Comparison of ENCODE assay signal across 28 cellular contexts in the genomic region with DNA sequence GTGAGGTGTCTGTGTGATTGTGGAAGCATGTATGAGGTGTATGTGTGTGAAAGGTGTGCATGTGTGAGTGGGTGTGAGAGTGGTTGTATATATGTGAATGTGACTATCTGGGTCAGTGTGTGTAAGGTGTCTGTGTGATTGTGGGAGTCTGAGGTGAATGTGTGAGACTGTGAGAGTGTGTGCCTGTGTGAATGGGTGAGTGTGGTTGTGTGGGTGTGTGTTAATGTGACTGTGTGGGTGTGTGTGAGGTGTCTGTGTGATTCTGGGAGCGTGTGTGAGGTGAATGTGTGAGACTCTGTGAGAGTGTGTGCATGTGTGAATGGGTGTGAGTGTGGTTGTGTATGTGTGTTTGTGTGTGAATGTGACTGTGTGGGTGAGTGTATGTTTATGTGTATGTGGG.
"Had no signal": no experiment of that assay in that cellular context is flagged by ENCODE, and none has a peak within 500 bp of the region (broad histone marks: within the 10 kb centered on the region; RNA-seq: fewer than 3 reads in every experiment).

No MANE protein-coding gene starts in this region.

- H3K27ac ChIP-seq: adrenal gland, breast epithelium, cardiac muscle cell, colonic mucosa, esophagus squamous epithelium had no signal

- H3K4me3 Mint-ChIP-seq: activated CD4-positive, alpha-beta memory T cell treated with anti-CD3 and anti-CD28 coated beads for 36 hours; activated CD4-positive, alpha-beta T cell treated with anti-CD3 and anti-CD28 coated beads for 36 hours; activated CD4-positive, alpha-beta T cell treated with anti-CD3 and anti-CD28 coated beads, Interleukin-2, amount 10 ng/mL, durations not matched to agents 24 days and 14 days; activated naive CD4-positive, alpha-beta T cell treated with anti-CD3 and anti-CD28 coated beads for 36 hours; activated naive CD4-positive, alpha-beta T cell treated with anti-CD3 and anti-CD28 coated beads, Interleukin-2, amount 50 U/mL, for 24 hours; activated naive CD8-positive, alpha-beta T cell treated with anti-CD3 and anti-CD28 coated beads for 36 hours; activated naive CD8-positive, alpha-beta T cell treated with anti-CD3 and anti-CD28 coated beads, Interleukin-2, amount 50 U/mL, for 24 hours; activated T-helper 1 cell treated with anti-CD3 and anti-CD28 coated beads, Interleukin-12 subunit alpha, Interleukin-12 subunit beta, Interleukin-2, Interleukin-4 antibody, amounts not matched to agents 30 ng/mL and 10 ng/mL and 1 ng/mL, durations not matched to agents 14 hours and 24 hours and 36 hours; brain had no signal

- H3K9me3 ChIP-seq: adrenal gland, breast epithelium, colonic mucosa, esophagus squamous epithelium had no signal

- H3K27me3 ChIP-seq: cardiac muscle cell, colonic mucosa had no signal

- H3K27ac Mint-ChIP-seq: activated CD4-positive, alpha-beta memory T cell treated with anti-CD3 and anti-CD28 coated beads for 36 hours; activated CD4-positive, alpha-beta T cell treated with anti-CD3 and anti-CD28 coated beads for 36 hours; activated CD4-positive, alpha-beta T cell treated with anti-CD3 and anti-CD28 coated beads, Interleukin-2, amount 10 ng/mL, durations not matched to agents 24 days and 14 days; activated naive CD4-positive, alpha-beta T cell treated with anti-CD3 and anti-CD28 coated beads for 36 hours; activated naive CD4-positive, alpha-beta T cell treated with anti-CD3 and anti-CD28 coated beads, Interleukin-2, amount 50 U/mL, for 24 hours; activated naive CD8-positive, alpha-beta T cell treated with anti-CD3 and anti-CD28 coated beads for 36 hours; activated naive CD8-positive, alpha-beta T cell treated with anti-CD3 and anti-CD28 coated beads, Interleukin-2, amount 50 U/mL, for 24 hours; activated T-helper 1 cell treated with anti-CD3 and anti-CD28 coated beads, Interleukin-12 subunit alpha, Interleukin-12 subunit beta, Interleukin-2, Interleukin-4 antibody, amounts not matched to agents 30 ng/mL and 10 ng/mL and 1 ng/mL, durations not matched to agents 14 hours and 24 hours and 36 hours; activated T-helper 2 cell treated with anti-CD3 and anti-CD28 coated beads, Interferon-gamma antibody, Interleukin-2, Interleukin-4, amounts not matched to agents 10 μg/mL and 5 μg/mL and 100 μg/mL, durations not matched to agents 14 hours and 24 hours and 36 hours; brain had no signal

- H3K4me1 ChIP-seq: adrenal gland, breast epithelium, colonic mucosa had no signal

- DNase-seq: activated CD4-positive, alpha-beta memory T cell treated with anti-CD3 and anti-CD28 coated beads for 36 hours; activated CD4-positive, alpha-beta T cell treated with anti-CD3 and anti-CD28 coated beads for 36 hours; activated CD4-positive, alpha-beta T cell treated with anti-CD3 and anti-CD28 coated beads, Interleukin-2, amount 10 ng/mL, durations not matched to agents 24 days and 14 days; activated CD4-positive, CD25-positive, alpha-beta regulatory T cell; activated CD4-positive, CD25-positive, alpha-beta regulatory T cell treated with anti-CD3 and anti-CD28 coated beads, Interleukin-2, amount 50 U/mL, for 72 hours; activated CD8-positive, alpha-beta memory T cell treated with anti-CD3 and anti-CD28 coated beads, Interleukin-2, amount 50 U/mL, for 48 hours; activated effector memory CD4-positive, alpha-beta T cell treated with anti-CD3 and anti-CD28 coated beads, Interleukin-2, amount 50 U/mL, for 16 hours; activated naive CD4-positive, alpha-beta T cell treated with anti-CD3 and anti-CD28 coated beads for 36 hours; activated naive CD8-positive, alpha-beta T cell treated with anti-CD3 and anti-CD28 coated beads for 36 hours; activated naive CD8-positive, alpha-beta T cell treated with anti-CD3 and anti-CD28 coated beads, Interleukin-2, amount 50 U/mL, for 24 hours; activated T-cell treated with anti-CD3 and anti-CD28 coated beads, Interleukin-2, amount 50 U/mL, for 48 hours; adrenal gland; amygdala; aorta; central memory CD4-positive, alpha-beta T cell; cerebellar nuclear complex; colonic mucosa; effector memory CD4-positive, alpha-beta T cell; erythroblast; esophagus squamous epithelium; foreskin melanocyte; T-helper 2 cell had no signal

- H3K4me1 Mint-ChIP-seq: activated CD4-positive, alpha-beta T cell treated with anti-CD3 and anti-CD28 coated beads for 36 hours; activated CD4-positive, alpha-beta T cell treated with anti-CD3 and anti-CD28 coated beads, Interleukin-2, amount 10 ng/mL, durations not matched to agents 24 days and 14 days; activated naive CD4-positive, alpha-beta T cell treated with anti-CD3 and anti-CD28 coated beads, Interleukin-2, amount 50 U/mL, for 24 hours; activated naive CD8-positive, alpha-beta T cell treated with anti-CD3 and anti-CD28 coated beads for 36 hours; activated naive CD8-positive, alpha-beta T cell treated with anti-CD3 and anti-CD28 coated beads, Interleukin-2, amount 50 U/mL, for 24 hours had no signal

- H3K9me3 Mint-ChIP-seq: activated CD4-positive, alpha-beta T cell treated with anti-CD3 and anti-CD28 coated beads, Interleukin-2, amount 10 ng/mL, durations not matched to agents 24 days and 14 days; activated naive CD4-positive, alpha-beta T cell treated with anti-CD3 and anti-CD28 coated beads for 36 hours; activated naive CD4-positive, alpha-beta T cell treated with anti-CD3 and anti-CD28 coated beads, Interleukin-2, amount 50 U/mL, for 24 hours; activated naive CD8-positive, alpha-beta T cell treated with anti-CD3 and anti-CD28 coated beads for 36 hours; activated naive CD8-positive, alpha-beta T cell treated with anti-CD3 and anti-CD28 coated beads, Interleukin-2, amount 50 U/mL, for 24 hours; activated T-helper 1 cell treated with anti-CD3 and anti-CD28 coated beads, Interleukin-12 subunit alpha, Interleukin-12 subunit beta, Interleukin-2, Interleukin-4 antibody, amounts not matched to agents 30 ng/mL and 10 ng/mL and 1 ng/mL, durations not matched to agents 14 hours and 24 hours and 36 hours; activated T-helper 2 cell treated with anti-CD3 and anti-CD28 coated beads, Interferon-gamma antibody, Interleukin-2, Interleukin-4, amounts not matched to agents 10 μg/mL and 5 μg/mL and 100 μg/mL, durations not matched to agents 14 hours and 24 hours and 36 hours had no signal

- H3K36me3 ChIP-seq: adrenal gland, breast epithelium, cardiac muscle cell, colonic mucosa, esophagus squamous epithelium had no signal

- ATAC-seq: activated naive CD8-positive, alpha-beta T cell treated with anti-CD3 and anti-CD28 coated beads, Interleukin-2, amount 50 U/mL, for 24 hours had no signal

- H3K36me3 Mint-ChIP-seq: activated CD4-positive, alpha-beta memory T cell treated with anti-CD3 and anti-CD28 coated beads for 36 hours; activated naive CD4-positive, alpha-beta T cell treated with anti-CD3 and anti-CD28 coated beads, Interleukin-2, amount 50 U/mL, for 24 hours; activated naive CD8-positive, alpha-beta T cell treated with anti-CD3 and anti-CD28 coated beads for 36 hours; brain had no signal

- H3K27me3 Mint-ChIP-seq: activated CD4-positive, alpha-beta memory T cell treated with anti-CD3 and anti-CD28 coated beads for 36 hours; activated CD4-positive, alpha-beta T cell treated with anti-CD3 and anti-CD28 coated beads for 36 hours; activated CD4-positive, alpha-beta T cell treated with anti-CD3 and anti-CD28 coated beads, Interleukin-2, amount 10 ng/mL, durations not matched to agents 24 days and 14 days; activated naive CD4-positive, alpha-beta T cell treated with anti-CD3 and anti-CD28 coated beads, Interleukin-2, amount 50 U/mL, for 24 hours; activated naive CD8-positive, alpha-beta T cell treated with anti-CD3 and anti-CD28 coated beads for 36 hours; brain had no signal

- H3K4me3 ChIP-seq: adrenal gland, breast epithelium, cardiac muscle cell, colonic mucosa, esophagus squamous epithelium had no signal
